In genomic region chr20:5715068-5715841, GRCh38 we compare ENCODE assay signal across 10 cellular contexts. TPM values are rescaled to one million over a fixed set of nuclear protein-coding genes. Genes with fewer than 3 reads are reported as not detected.
A peak's percentile ranks its signal among the peaks of the same experiment; 100 is the strongest.
DNase-seq lines count a peak whose midpoint lies in the region.
"Had no signal": no experiment of that assay in that cellular context is flagged by ENCODE, and none has a peak within 500 bp of the region (broad histone marks: within the 10 kb centered on the region; RNA-seq: fewer than 3 reads in every experiment).

No MANE protein-coding gene starts in this region.

- H3K36me3 ChIP-seq in CD4-positive, alpha-beta memory T cell (ENCODE audit: insufficient read depth, low read length): no peaks in the 10 kb centered on the region
- no peaks in the 10 kb centered on the region for H3K36me3 ChIP-seq in mesodermal cell (ENCODE audit: control insufficient read depth, insufficient read depth, low read length)

- peaks cover 2% of the 10 kb centered on the region for H3K36me3 Mint-ChIP-seq in activated CD4-positive, alpha-beta T cell treated with anti-CD3 and anti-CD28 coated beads, Interleukin-2, amount 10 ng/mL, durations not matched to agents 24 days and 14 days (ENCODE audit: low read depth)
- peaks cover 0 to 1% of the 10 kb centered on the region in 2 donors for H3K36me3 Mint-ChIP-seq in CD4-positive, alpha-beta memory T cell

- intact Hi-C loops in activated CD4-positive, alpha-beta T cell treated with anti-CD3 and anti-CD28 coated beads, Interleukin-2, amount 10 ng/mL, durations not matched to agents 24 days and 14 days (cut with micrococcal nuclease): loop anchor here (2.0 kb wide), 1 partner anchor 40 kb away; no protein-coding TSS in a partner anchor
- intact Hi-C loops in CD4-positive, alpha-beta memory T cell (cut with micrococcal nuclease): no loop called here

- peak overlapping the region; percentile 72 for H3K27ac ChIP-seq in CD4-positive, alpha-beta memory T cell (ENCODE audit: low read depth, low read length)
- H3K27ac ChIP-seq in mesodermal cell (ENCODE audit: low read depth, low read length, severe bottlenecking): peak overlapping the region; percentile 62

- H3K9me3 ChIP-seq in CD4-positive, alpha-beta memory T cell (ENCODE audit: control insufficient read depth in 1 of 2, low read length in 2 of 2): no peaks in the 10 kb centered on the region
- no peaks in the 10 kb centered on the region for H3K9me3 ChIP-seq in mesodermal cell (ENCODE audit: control insufficient read depth, low read length)

- POLR2A ChIA-PET in CD4-positive, alpha-beta memory T cell (lab: Charles Lee; ENCODE audit: partially characterized antibody): interaction anchor here (1.0 to 2.3 kb wide), 16 partner anchors 10 to 122 kb away, joined by 3 to 41 read pairs (median 4); partner anchors contain the start of gene SHLD1

- no peak overlapping the region for H3K4me3 Mint-ChIP-seq in activated CD4-positive, alpha-beta T cell treated with anti-CD3 and anti-CD28 coated beads, Interleukin-2, amount 10 ng/mL, durations not matched to agents 24 days and 14 days
- H3K4me3 Mint-ChIP-seq in CD4-positive, alpha-beta memory T cell: peak overlapping the region in 7 of 8 donors; percentile 18 to 93 (median 79)
- H3K4me3 Mint-ChIP-seq: nephron had no signal

- peaks cover 18% of the 10 kb centered on the region for H3K4me1 Mint-ChIP-seq in activated CD4-positive, alpha-beta T cell treated with anti-CD3 and anti-CD28 coated beads, Interleukin-2, amount 10 ng/mL, durations not matched to agents 24 days and 14 days
- H3K4me1 Mint-ChIP-seq in CD4-positive, alpha-beta memory T cell: peaks cover 36 to 46% (median 40%) of the 10 kb centered on the region in 4 donors
- H3K4me1 Mint-ChIP-seq: nephron had no signal

- no peak for DNase-seq in activated CD4-positive, alpha-beta T cell treated with anti-CD3 and anti-CD28 coated beads, Interleukin-2, amount 10 ng/mL, durations not matched to agents 24 days and 14 days
- DNase-seq in activated CD4-positive, alpha-beta T cell treated with anti-CD3 and anti-CD28 coated beads for 4 hours: no peak
- DNase-seq in CD4-positive, alpha-beta memory T cell: peak in 1 of 5 donors; percentile 56
- DNase-seq in activated T-cell treated with anti-CD3 and anti-CD28 coated beads, Interleukin-2, amount 50 U/mL, for 48 hours: peak; percentile 32 to 46
- no peak for DNase-seq in NCI-H1436 treated with DMSO at 0.1 percent for 48 hours (lab: John Stamatoyannopoulos, UW)
- no peak for DNase-seq in NCI-H526 treated with DMSO at 0.1 percent for 48 hours (lab: John Stamatoyannopoulos, UW)
- DNase-seq in SKM-1 (lab: John Stamatoyannopoulos, UW; ENCODE audit: unreplicated experiment): no peak
- DNase-seq: retina had no signal

- peak overlapping the region; percentile 80 for H3K27ac Mint-ChIP-seq in activated CD4-positive, alpha-beta T cell treated with anti-CD3 and anti-CD28 coated beads, Interleukin-2, amount 10 ng/mL, durations not matched to agents 24 days and 14 days
- peak overlapping the region; percentile 88 to 100 (median 99) for H3K27ac Mint-ChIP-seq in CD4-positive, alpha-beta memory T cell

- H3K27me3 Mint-ChIP-seq in activated CD4-positive, alpha-beta T cell treated with anti-CD3 and anti-CD28 coated beads, Interleukin-2, amount 10 ng/mL, durations not matched to agents 24 days and 14 days: peaks cover 2% of the 10 kb centered on the region
- H3K27me3 Mint-ChIP-seq in CD4-positive, alpha-beta memory T cell: peaks cover 0 to 2% of the 10 kb centered on the region in 2 donors

- H3K27me3 ChIP-seq in CD4-positive, alpha-beta memory T cell (ENCODE audit: insufficient read depth, low read length): no peaks in the 10 kb centered on the region

- 84 to 98% methylated on average over 4 of the region's 5 CpGs for WGBS in mesodermal cell (ENCODE audit: insufficient coverage in 2 of 2), 2 experiments

- CTCF ChIA-PET in CD4-positive, alpha-beta memory T cell (lab: Charles Lee; ENCODE audit: partially characterized antibody): interaction anchor here (0.8 to 2.2 kb wide), 11 partner anchors 10 to 186 kb away, joined by 3 to 13 read pairs (median 4); partner anchors contain the start of gene SHLD1

- H3K4me1 ChIP-seq in CD4-positive, alpha-beta memory T cell (ENCODE audit: insufficient read depth, low read length): peaks cover 35% of the 10 kb centered on the region
- H3K4me1 ChIP-seq in mesodermal cell (ENCODE audit: control insufficient read depth, insufficient read depth, low read length, poor library complexity, severe bottlenecking): peaks cover 5% of the 10 kb centered on the region

- peaks cover 14% of the 10 kb centered on the region for H3K9me3 Mint-ChIP-seq in activated CD4-positive, alpha-beta T cell treated with anti-CD3 and anti-CD28 coated beads, Interleukin-2, amount 10 ng/mL, durations not matched to agents 24 days and 14 days
- H3K9me3 Mint-ChIP-seq in CD4-positive, alpha-beta memory T cell: peaks cover 0 to 11% (median 2%) of the 10 kb centered on the region in 8 donors

- H3K4me3 ChIP-seq in CD4-positive, alpha-beta memory T cell (ENCODE audit: low read length in 2 of 2): peak overlapping the region in 1 of 2 donors; percentile 5
- no peak overlapping the region for H3K4me3 ChIP-seq in mesodermal cell (ENCODE audit: extremely low read depth, insufficient read depth, low read length, poor library complexity, severe bottlenecking)

RNA-seq across cellular contexts. Expression of gene SHLD1, which starts 34.9 kb away (rescaled TPM):
- total RNA-seq in activated CD4-positive, alpha-beta T cell treated with anti-CD3 and anti-CD28 coated beads, Interleukin-2, amount 10 ng/mL, durations not matched to agents 24 days and 14 days: 8.6 and 10.7 TPM in 2 replicates
- total RNA-seq in CD4-positive, alpha-beta memory T cell: 10 to 100 TPM; 13.6 to 16.3 TPM
- 10 to 100 TPM; 20.2 to 22.0 TPM for polyA plus RNA-seq in CD4-positive, alpha-beta memory T cell
- polyA plus RNA-seq in mesodermal cell (2013, experiment 1 of 2): 3.7 TPM
- polyA plus RNA-seq in mesodermal cell (2013, experiment 2 of 2): 2.7 TPM

Comparison
In these comparisons a context has a peak if more than half of its experiments do, and no peak if none do; other contexts are left out.
1. DNase-seq: peak in activated T-cell treated with anti-CD3 and anti-CD28 coated beads, Interleukin-2, amount 50 U/mL, for 48 hours (2 of 2); none in activated CD4-positive, alpha-beta T cell treated with anti-CD3 and anti-CD28 coated beads, Interleukin-2, amount 10 ng/mL, durations not matched to agents 24 days and 14 days (single experiment), activated CD4-positive, alpha-beta T cell treated with anti-CD3 and anti-CD28 coated beads for 4 hours (0 of 2), NCI-H1436 treated with DMSO at 0.1 percent for 48 hours (single experiment), NCI-H526 treated with DMSO at 0.1 percent for 48 hours (single experiment) and SKM-1 (single experiment).